In the genomic region with DNA sequence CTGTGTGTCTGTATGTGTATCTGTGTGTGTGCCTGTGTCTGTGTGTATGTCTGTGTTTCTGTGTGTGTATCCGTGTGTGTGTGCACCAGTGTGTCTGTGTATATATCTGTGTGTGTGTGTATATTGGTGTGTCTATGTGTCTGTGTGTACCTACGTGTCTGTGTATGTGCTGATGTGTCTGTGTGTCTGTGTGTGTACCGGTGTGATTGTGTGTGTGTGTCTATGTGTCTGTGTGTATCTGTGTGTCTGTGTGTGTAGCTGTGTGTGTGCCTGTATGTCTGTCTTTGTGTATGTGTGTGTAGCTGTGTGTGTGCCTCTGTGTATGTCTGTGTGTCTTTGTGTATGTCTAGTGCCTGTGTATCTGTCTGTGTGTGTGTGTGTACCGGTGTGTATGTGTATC, we compare ENCODE assay signal across 2 cellular contexts.
TF ChIP-seq lines count a peak whose summit lies in the region.

No MANE protein-coding gene starts in this region.

TF ChIP-seq in HEK293, 187 proteins besides CTCF, POLR2A, EP300 and RAD21:
- TF ChIP-seq, protein P1, sequence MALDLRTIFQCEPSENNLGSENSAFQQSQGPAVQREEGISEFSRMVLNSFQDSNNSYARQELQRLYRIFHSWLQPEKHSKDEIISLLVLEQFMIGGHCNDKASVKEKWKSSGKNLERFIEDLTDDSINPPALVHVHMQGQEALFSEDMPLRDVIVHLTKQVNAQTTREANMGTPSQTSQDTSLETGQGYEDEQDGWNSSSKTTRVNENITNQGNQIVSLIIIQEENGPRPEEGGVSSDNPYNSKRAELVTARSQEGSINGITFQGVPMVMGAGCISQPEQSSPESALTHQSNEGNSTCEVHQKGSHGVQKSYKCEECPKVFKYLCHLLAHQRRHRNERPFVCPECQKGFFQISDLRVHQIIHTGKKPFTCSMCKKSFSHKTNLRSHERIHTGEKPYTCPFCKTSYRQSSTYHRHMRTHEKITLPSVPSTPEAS (tag by site-specific recombination; IDR thresholded peaks at IDR 0.05), result peak; percentile 86; the same call in 1 of the 2 replicates
- TF ChIP-seq ZNF658 (tag by site-specific recombination; IDR thresholded peaks at IDR 0.05) (peak; percentile 11; the same call in 1 of the 2 replicates), ZNF239 (tag by site-specific recombination; IDR thresholded peaks at IDR 0.05) (0 out of 2 replicates have a peak, but pooled peaks have one; percentile 5), ZNF548 (tag by site-specific recombination; IDR thresholded peaks at IDR 0.05) (no peak), ZNF155 (tag by site-specific recombination; IDR thresholded peaks at IDR 0.05) (0 out of 2 replicates have a peak, but pooled peaks have one; percentile 56), ZNF785 (tag by site-specific recombination; IDR thresholded peaks at IDR 0.05) (peak; percentile 65; the same call in 1 of the 2 replicates), ZNF621 (tag by site-specific recombination; IDR thresholded peaks at IDR 0.05) (peak; percentile 59), ZNF112 (tag by site-specific recombination; IDR thresholded peaks at IDR 0.05) (0 out of 2 replicates have a peak, but pooled peaks have one; percentile 23), ZNF132 (tag by site-specific recombination; IDR thresholded peaks at IDR 0.05; ENCODE audit: borderline replicate concordance) (no peak), ZNF707 (tag by site-specific recombination; IDR thresholded peaks at IDR 0.05) (no peak), SALL2 (tag by site-specific recombination; IDR thresholded peaks at IDR 0.05; ENCODE audit: borderline replicate concordance) (0 out of 2 replicates have a peak, but pooled peaks have one; percentile 16), SCRT1 (tag by site-specific recombination; IDR thresholded peaks at IDR 0.05; ENCODE audit: borderline replicate concordance) (no peak), ZNF514 (tag by site-specific recombination; IDR thresholded peaks at IDR 0.05) (0 out of 2 replicates have a peak, but pooled peaks have one; percentile 4), ZNF76 (tag by site-specific recombination; IDR thresholded peaks at IDR 0.05; ENCODE audit: borderline replicate concordance, low read depth) (no peak), ZFHX2 (tag by site-specific recombination; conservative IDR thresholded peaks at IDR 0.05) (no peak)
- TF ChIP-seq, protein P2, sequence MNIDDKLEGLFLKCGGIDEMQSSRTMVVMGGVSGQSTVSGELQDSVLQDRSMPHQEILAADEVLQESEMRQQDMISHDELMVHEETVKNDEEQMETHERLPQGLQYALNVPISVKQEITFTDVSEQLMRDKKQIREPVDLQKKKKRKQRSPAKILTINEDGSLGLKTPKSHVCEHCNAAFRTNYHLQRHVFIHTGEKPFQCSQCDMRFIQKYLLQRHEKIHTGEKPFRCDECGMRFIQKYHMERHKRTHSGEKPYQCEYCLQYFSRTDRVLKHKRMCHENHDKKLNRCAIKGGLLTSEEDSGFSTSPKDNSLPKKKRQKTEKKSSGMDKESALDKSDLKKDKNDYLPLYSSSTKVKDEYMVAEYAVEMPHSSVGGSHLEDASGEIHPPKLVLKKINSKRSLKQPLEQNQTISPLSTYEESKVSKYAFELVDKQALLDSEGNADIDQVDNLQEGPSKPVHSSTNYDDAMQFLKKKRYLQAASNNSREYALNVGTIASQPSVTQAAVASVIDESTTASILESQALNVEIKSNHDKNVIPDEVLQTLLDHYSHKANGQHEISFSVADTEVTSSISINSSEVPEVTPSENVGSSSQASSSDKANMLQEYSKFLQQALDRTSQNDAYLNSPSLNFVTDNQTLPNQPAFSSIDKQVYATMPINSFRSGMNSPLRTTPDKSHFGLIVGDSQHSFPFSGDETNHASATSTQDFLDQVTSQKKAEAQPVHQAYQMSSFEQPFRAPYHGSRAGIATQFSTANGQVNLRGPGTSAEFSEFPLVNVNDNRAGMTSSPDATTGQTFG (tag by site-specific recombination; IDR thresholded peaks at IDR 0.05; ENCODE audit: borderline replicate concordance), result 0 out of 2 replicates have a peak, but pooled peaks have one; percentile 31
- TF ChIP-seq, protein P3, sequence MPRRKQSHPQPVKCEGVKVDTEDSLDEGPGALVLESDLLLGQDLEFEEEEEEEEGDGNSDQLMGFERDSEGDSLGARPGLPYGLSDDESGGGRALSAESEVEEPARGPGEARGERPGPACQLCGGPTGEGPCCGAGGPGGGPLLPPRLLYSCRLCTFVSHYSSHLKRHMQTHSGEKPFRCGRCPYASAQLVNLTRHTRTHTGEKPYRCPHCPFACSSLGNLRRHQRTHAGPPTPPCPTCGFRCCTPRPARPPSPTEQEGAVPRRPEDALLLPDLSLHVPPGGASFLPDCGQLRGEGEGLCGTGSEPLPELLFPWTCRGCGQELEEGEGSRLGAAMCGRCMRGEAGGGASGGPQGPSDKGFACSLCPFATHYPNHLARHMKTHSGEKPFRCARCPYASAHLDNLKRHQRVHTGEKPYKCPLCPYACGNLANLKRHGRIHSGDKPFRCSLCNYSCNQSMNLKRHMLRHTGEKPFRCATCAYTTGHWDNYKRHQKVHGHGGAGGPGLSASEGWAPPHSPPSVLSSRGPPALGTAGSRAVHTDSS (tag by site-specific recombination; IDR thresholded peaks at IDR 0.05), result no peak

TF ChIP-seq in K562, 482 proteins besides CTCF, POLR2A, EP300 and RAD21:
- TF ChIP-seq PHF20 (IDR thresholded peaks at IDR 0.05; ENCODE audit: partially characterized antibody) (peak; percentile 20), ELF4 (CRISPR knock-in tag; IDR thresholded peaks at IDR 0.05) (0 out of 2 replicates have a peak, but pooled peaks have one; percentile 5), ZFPM2 (CRISPR knock-in tag; IDR thresholded peaks at IDR 0.05) (no peak)
